Comparison of ENCODE assay signal across 12 cellular contexts in genomic region chr2:100780203-100781008, GRCh38. TPM values are rescaled to one million over a fixed set of nuclear protein-coding genes. Genes with fewer than 3 reads are reported as not detected.
DNase-seq lines count a peak whose midpoint lies in the region; ATAC-seq and TF ChIP-seq lines count a peak whose summit lies in the region.
"Had no signal": no experiment of that assay in that cellular context is flagged by ENCODE, and none has a peak within 500 bp of the region (broad histone marks: within the 10 kb centered on the region; RNA-seq: fewer than 3 reads in every experiment).

No MANE protein-coding gene starts in this region.

- no peaks in the 10 kb centered on the region for H3K9me3 Mint-ChIP-seq in progenitor cell of endocrine pancreas (ENCODE audit: low read depth)

- TF ChIP-seq CTCF in foreskin keratinocyte (conservative IDR thresholded peaks at IDR 0.05) (no peak), progenitor cell of endocrine pancreas (IDR thresholded peaks at IDR 0.05; ENCODE audit: unreplicated experiment) (no peak)

- H3K27me3 Mint-ChIP-seq in progenitor cell of endocrine pancreas = peaks cover 3% of the 10 kb centered on the region

- no peaks in the 10 kb centered on the region for H3K27me3 ChIP-seq in foreskin keratinocyte

- ATAC-seq in foreskin keratinocyte (peak; percentile 73), GM21528 (IDR thresholded peaks at IDR 0.05; ENCODE audit: low FRiP score, unreplicated experiment) (no peak)

- H3K27ac ChIP-seq in foreskin keratinocyte = peak overlapping the region; percentile 26
- H3K27ac ChIP-seq: parathyroid adenoma had no signal

- peaks cover 14% of the 10 kb centered on the region for H3K4me1 ChIP-seq in foreskin keratinocyte
- H3K4me1 ChIP-seq: parathyroid adenoma had no signal

- H3K4me3 Mint-ChIP-seq in progenitor cell of endocrine pancreas (ENCODE audit: low read depth) = no peak overlapping the region

- in situ Hi-C loops in SK-MEL-5 (cut with HindIII; ENCODE audit: low pct_unique_long_range_greater_than_20kb, low sequenced_read_pairs) = no loop called here

- DNase-seq in HPDE6-E6E7 (ENCODE audit: extremely low spot score) (peak; percentile 54), SK-MEL-5 (ENCODE audit: low read depth, low spot score) (peak; percentile 97), foreskin keratinocyte (peak; percentile 96 to 97), progenitor cell of endocrine pancreas (ENCODE audit: low spot score, unreplicated experiment) (no peak), superior temporal gyrus (ENCODE audit: extremely low spot score) (no peak)
- no peak for DNase-seq in activated CD4-positive, alpha-beta T cell treated with anti-CD3 and anti-CD28 coated beads for 4 hours
- DNase-seq in activated CD4-positive, CD25-positive, alpha-beta regulatory T cell treated with anti-CD3 and anti-CD28 coated beads, Interleukin-2, amount 50 U/mL, for 72 hours = no peak
- DNase-seq: central memory CD4-positive, alpha-beta T cell; DMS153; KG1 had no signal

- H3K36me3 Mint-ChIP-seq in progenitor cell of endocrine pancreas (ENCODE audit: insufficient read depth) = no peaks in the 10 kb centered on the region

- peak overlapping the region; percentile 27 for H3K27ac Mint-ChIP-seq in progenitor cell of endocrine pancreas

- H3K4me1 Mint-ChIP-seq in progenitor cell of endocrine pancreas (ENCODE audit: low read depth) = peaks cover 10% of the 10 kb centered on the region

RNA-seq across cellular contexts. Expression of gene NPAS2, which starts 39.5 kb away (rescaled TPM):
- total RNA-seq in SK-MEL-5 (2014; rRNA removed; shearing (Covaris generic)) = 45.0 and 50.0 TPM in 2 replicates
- 150 and 206 TPM in 2 replicates for polyA plus RNA-seq in SK-MEL-5 (2015; cell fraction: cytosol; rRNA removed)
- polyA plus RNA-seq in SK-MEL-5 (2015; cell fraction: nucleus; rRNA removed) = 289 and 317 TPM in 2 replicates
- total RNA-seq in foreskin keratinocyte (14.6 and 18.9 TPM in 2 replicates), progenitor cell of endocrine pancreas (0.84 and 1.00 TPM in 2 replicates)
- 11.2 and 15.8 TPM in 2 replicates for polyA plus RNA-seq in foreskin keratinocyte

Comparison
In these comparisons a context has a peak if more than half of its experiments do, and no peak if none do; other contexts are left out.
1. DNase-seq: peak in HPDE6-E6E7 (single experiment), SK-MEL-5 (single experiment) and foreskin keratinocyte (2 of 2); none in progenitor cell of endocrine pancreas (single experiment), superior temporal gyrus (single experiment), activated CD4-positive, alpha-beta T cell treated with anti-CD3 and anti-CD28 coated beads for 4 hours (0 of 2) and activated CD4-positive, CD25-positive, alpha-beta regulatory T cell treated with anti-CD3 and anti-CD28 coated beads, Interleukin-2, amount 50 U/mL, for 72 hours (single experiment).